Comparison of ENCODE assay signal across 1 cellular context in the genomic region with DNA sequence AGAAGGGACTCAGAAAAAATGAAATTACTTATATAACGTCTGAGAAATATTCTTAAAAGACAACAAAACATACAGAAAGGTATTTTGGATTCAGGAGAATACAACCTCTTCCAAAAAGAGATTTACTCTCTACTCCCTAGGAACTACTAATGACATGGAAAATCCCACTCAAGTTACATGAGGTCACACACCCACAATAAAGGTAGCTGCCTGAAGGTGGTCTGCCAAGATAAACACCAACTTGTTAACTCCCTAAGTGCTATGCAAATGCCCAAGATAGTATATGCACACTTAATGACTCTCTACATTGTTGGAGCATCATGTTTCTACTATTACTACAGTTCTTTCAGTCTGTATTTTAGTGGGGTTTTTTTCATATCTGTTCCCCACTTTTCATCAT.
TF ChIP-seq lines count a peak whose summit lies in the region.

No MANE protein-coding gene starts in this region.

TF ChIP-seq in HepG2, 621 proteins besides CTCF, POLR2A, EP300 and RAD21 (continued from another document):
- TF ChIP-seq, protein P1, sequence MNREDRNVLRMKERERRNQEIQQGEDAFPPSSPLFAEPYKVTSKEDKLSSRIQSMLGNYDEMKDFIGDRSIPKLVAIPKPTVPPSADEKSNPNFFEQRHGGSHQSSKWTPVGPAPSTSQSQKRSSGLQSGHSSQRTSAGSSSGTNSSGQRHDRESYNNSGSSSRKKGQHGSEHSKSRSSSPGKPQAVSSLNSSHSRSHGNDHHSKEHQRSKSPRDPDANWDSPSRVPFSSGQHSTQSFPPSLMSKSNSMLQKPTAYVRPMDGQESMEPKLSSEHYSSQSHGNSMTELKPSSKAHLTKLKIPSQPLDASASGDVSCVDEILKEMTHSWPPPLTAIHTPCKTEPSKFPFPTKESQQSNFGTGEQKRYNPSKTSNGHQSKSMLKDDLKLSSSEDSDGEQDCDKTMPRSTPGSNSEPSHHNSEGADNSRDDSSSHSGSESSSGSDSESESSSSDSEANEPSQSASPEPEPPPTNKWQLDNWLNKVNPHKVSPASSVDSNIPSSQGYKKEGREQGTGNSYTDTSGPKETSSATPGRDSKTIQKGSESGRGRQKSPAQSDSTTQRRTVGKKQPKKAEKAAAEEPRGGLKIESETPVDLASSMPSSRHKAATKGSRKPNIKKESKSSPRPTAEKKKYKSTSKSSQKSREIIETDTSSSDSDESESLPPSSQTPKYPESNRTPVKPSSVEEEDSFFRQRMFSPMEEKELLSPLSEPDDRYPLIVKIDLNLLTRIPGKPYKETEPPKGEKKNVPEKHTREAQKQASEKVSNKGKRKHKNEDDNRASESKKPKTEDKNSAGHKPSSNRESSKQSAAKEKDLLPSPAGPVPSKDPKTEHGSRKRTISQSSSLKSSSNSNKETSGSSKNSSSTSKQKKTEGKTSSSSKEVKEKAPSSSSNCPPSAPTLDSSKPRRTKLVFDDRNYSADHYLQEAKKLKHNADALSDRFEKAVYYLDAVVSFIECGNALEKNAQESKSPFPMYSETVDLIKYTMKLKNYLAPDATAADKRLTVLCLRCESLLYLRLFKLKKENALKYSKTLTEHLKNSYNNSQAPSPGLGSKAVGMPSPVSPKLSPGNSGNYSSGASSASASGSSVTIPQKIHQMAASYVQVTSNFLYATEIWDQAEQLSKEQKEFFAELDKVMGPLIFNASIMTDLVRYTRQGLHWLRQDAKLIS (CRISPR knock-in tag; IDR thresholded peaks at IDR 0.05), result no peak
- TF ChIP-seq, protein P2, sequence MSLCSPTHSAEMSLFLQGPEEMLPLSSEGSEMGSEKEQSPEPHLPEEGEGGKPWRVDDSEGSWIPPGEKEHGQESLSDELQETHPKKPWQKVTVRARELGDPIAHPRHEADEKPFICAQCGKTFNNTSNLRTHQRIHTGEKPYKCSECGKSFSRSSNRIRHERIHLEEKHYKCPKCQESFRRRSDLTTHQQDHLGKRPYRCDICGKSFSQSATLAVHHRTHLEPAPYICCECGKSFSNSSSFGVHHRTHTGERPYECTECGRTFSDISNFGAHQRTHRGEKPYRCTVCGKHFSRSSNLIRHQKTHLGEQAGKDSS (CRISPR knock-in tag; IDR thresholded peaks at IDR 0.05; ENCODE audit: borderline replicate concordance, low read depth), result no peak
- TF ChIP-seq ZSCAN29 (CRISPR knock-in tag; conservative IDR thresholded peaks at IDR 0.05) (no peak), XBP1 (CRISPR knock-in tag; IDR thresholded peaks at IDR 0.05) (no peak), ZNF557 (CRISPR knock-in tag; IDR thresholded peaks at IDR 0.05) (no peak)
